In genomic region chr2:46924038-46924437, GRCh38 we compare ENCODE assay signal across 17 cellular contexts. TPM values are rescaled to one million over a fixed set of nuclear protein-coding genes. Genes with fewer than 3 reads are reported as not detected.
DNase-seq lines count a peak whose midpoint lies in the region; ATAC-seq and TF ChIP-seq lines count a peak whose summit lies in the region.
"Had no signal": no experiment of that assay in that cellular context is flagged by ENCODE, and none has a peak within 500 bp of the region (broad histone marks: within the 10 kb centered on the region; RNA-seq: fewer than 3 reads in every experiment).

No MANE protein-coding gene starts in this region.

- H3K27ac ChIP-seq in DND-41 (ENCODE audit: low read length) (peak overlapping the region; percentile 81), RWPE2 (ENCODE audit: poor library complexity, severe bottlenecking) (peak overlapping the region; percentile 70), brain microvascular endothelial cell (no peak overlapping the region), left lung (no peak overlapping the region)
- H3K27ac ChIP-seq: C4-2B had no signal

- TF ChIP-seq CTCF in DND-41 (IDR thresholded peaks at IDR 0.05; ENCODE audit: borderline replicate concordance, extremely low read depth, low read length, poor library complexity, severe bottlenecking) (no peak), RWPE2 (IDR thresholded peaks at IDR 0.05; ENCODE audit: poor library complexity, severe bottlenecking) (no peak), brain microvascular endothelial cell (IDR thresholded peaks at IDR 0.05; ENCODE audit: low read depth, low read length, missing control alignments) (no peak), left lung (IDR thresholded peaks at IDR 0.05) (no peak)

- H3K27me3 ChIP-seq in DND-41 (ENCODE audit: insufficient read depth, low read length, poor library complexity) (no peaks in the 10 kb centered on the region), RWPE2 (ENCODE audit: insufficient read depth, poor library complexity, severe bottlenecking) (no peaks in the 10 kb centered on the region), brain microvascular endothelial cell (replicated peaks) (no peaks in the 10 kb centered on the region), left lung (no peaks in the 10 kb centered on the region)

- peak; percentile 30 for DNase-seq in DND-41
- no peak for DNase-seq in HEK293T (ENCODE audit: extremely low spot score)
- no peak for DNase-seq in RWPE2 (ENCODE audit: low spot score)
- DNase-seq in left colon, result no peak
- no peak for DNase-seq in brain microvascular endothelial cell
- no peak for DNase-seq in left lung
- DNase-seq in HT-29 (ENCODE audit: low spot score), result no peak
- DNase-seq: Caco-2; CD4-positive, CD25-positive, alpha-beta regulatory T cell; DMS153; EL; GF-D8; GOT3 had no signal

- peak overlapping the region; percentile 50; the same call in 1 of the 2 replicates for H3K4me2 ChIP-seq in DND-41 (ENCODE audit: insufficient read depth, low read length)

- in situ Hi-C loops in brain microvascular endothelial cell (cut with HindIII; ENCODE audit: low pct_ligation_motif_present, low sequenced_read_pairs), result no loop called here

- ATAC-seq in DND-41 (ENCODE audit: insufficient read depth, low read depth) (no peak), RWPE2 (ENCODE audit: low read depth) (no peak), left colon (peak; percentile 30), left lung (no peak), GM18520 (IDR thresholded peaks at IDR 0.05; ENCODE audit: unreplicated experiment) (no peak)
- ATAC-seq: CD8-positive, alpha-beta T cell had no signal

- H3K9me3 ChIP-seq in DND-41 (ENCODE audit: insufficient read depth, low read length, severe bottlenecking) (peaks cover 7% of the 10 kb centered on the region), RWPE2 (ENCODE audit: severe bottlenecking) (peaks cover 2% of the 10 kb centered on the region), left lung (peaks cover 0 to 14% of the 10 kb centered on the region in 2 donors)

- H4K20me1 ChIP-seq in DND-41 (ENCODE audit: insufficient read depth, low read length), result no peaks in the 10 kb centered on the region

- H3K79me2 ChIP-seq in DND-41 (ENCODE audit: insufficient read depth, low read length), result peaks cover 36% of the 10 kb centered on the region

- POLR2A ChIA-PET in HEK293T (lab: Yijun Ruan, JAX), result interaction anchor here (1.4 kb wide), 1 partner anchor 8 kb away, joined by 5 read pairs; the partner anchor contains the start of gene MCFD2

- no peak overlapping the region; the same call in none of the 2 replicates for H3K9ac ChIP-seq in DND-41 (ENCODE audit: low read depth, low read length)

- H3K36me3 ChIP-seq in DND-41 (ENCODE audit: insufficient read depth, low read length), result no peaks in the 10 kb centered on the region
- 0 out of 2 replicates have a peak, but pooled peaks cover 9% of the 10 kb centered on the region for H3K36me3 ChIP-seq in RWPE2 (ENCODE audit: low read depth)
- no peaks in the 10 kb centered on the region for H3K36me3 ChIP-seq in brain microvascular endothelial cell (replicated peaks)
- no peaks in the 10 kb centered on the region for H3K36me3 ChIP-seq in left lung
- H3K36me3 ChIP-seq: HAP-1 had no signal

- CTCF ChIA-PET in HEK293T (lab: Yijun Ruan, JAX), result no interaction called here

- H2AFZ ChIP-seq in DND-41 (ENCODE audit: low read depth, low read length), result no peak overlapping the region

- intact Hi-C loops in left colon (cut with DNase I, micrococcal nuclease), result no loop called here
- intact Hi-C loops in left lung (cut with DNase I), result no loop called here

- H3K4me3 ChIP-seq in DND-41 (ENCODE audit: low read depth in 1 of 2, low read length in 2 of 2), result no peak overlapping the region
- no peak overlapping the region for H3K4me3 ChIP-seq in RWPE2 (ENCODE audit: severe bottlenecking)
- H3K4me3 ChIP-seq in brain microvascular endothelial cell (ENCODE audit: low read depth, low read length), result no peak overlapping the region
- H3K4me3 ChIP-seq in left lung, result no peak overlapping the region
- H3K4me3 ChIP-seq: HAP-1 had no signal

- H3K4me1 ChIP-seq in DND-41 (ENCODE audit: insufficient read depth, low read length), result peaks cover 72% of the 10 kb centered on the region
- peaks cover 28% of the 10 kb centered on the region for H3K4me1 ChIP-seq in RWPE2 (ENCODE audit: insufficient read depth, poor library complexity, severe bottlenecking)
- no peaks in the 10 kb centered on the region for H3K4me1 ChIP-seq in left lung
- H3K4me1 ChIP-seq: HAP-1 had no signal

TF ChIP-seq in HEK293T, 16 proteins besides CTCF, POLR2A, EP300 and RAD21:
- TF ChIP-seq FOXM1 (IDR thresholded peaks at IDR 0.05; ENCODE audit: borderline replicate concordance) (no peak), FOXA1 (IDR thresholded peaks at IDR 0.05) (no peak), LEF1 (IDR thresholded peaks at IDR 0.05; ENCODE audit: borderline replicate concordance) (no peak), NFRKB (IDR thresholded peaks at IDR 0.05) (no peak), ZNF384 (IDR thresholded peaks at IDR 0.05) (peak; percentile 86), CTBP1 (IDR thresholded peaks at IDR 0.05; ENCODE audit: borderline replicate concordance) (no peak)

RNA-seq across cellular contexts. Expression of gene MCFD2, which starts 8.4 kb away (rescaled TPM):
- 10 to 100 TPM; 41.2 to 41.7 TPM for total RNA-seq in left colon
- 100 to 1,000 TPM in 1 of 2 donors, 10 to 100 TPM in 1; 78.0 to 121 TPM for total RNA-seq in left lung
- 92.6 and 110 TPM in 2 replicates for total RNA-seq in HT-29 (2014; rRNA removed; shearing (Covaris generic))

RNA-seq across cellular contexts. Expression of gene TTC7A, which starts 17.0 kb away (rescaled TPM):
- total RNA-seq in left colon, result 10 to 100 TPM; 37.1 to 43.4 TPM
- total RNA-seq in left lung, result 10 to 100 TPM; 43.3 to 53.4 TPM
- total RNA-seq in HT-29 (2014; rRNA removed; shearing (Covaris generic)), result 21.2 and 23.5 TPM in 2 replicates

Comparison
In these comparisons a context has a peak if more than half of its experiments do, and no peak if none do; other contexts are left out.
1. H3K27ac ChIP-seq: peak in DND-41 (single experiment) and RWPE2 (single experiment); none in brain microvascular endothelial cell (single experiment) and left lung (0 of 2).